In genomic region chr11:14642873-14643696, GRCh38 we compare ENCODE assay signal across 1 cellular context.
TF ChIP-seq lines count a peak whose summit lies in the region.

No MANE protein-coding gene starts in this region.

TF ChIP-seq in K562, 482 proteins besides CTCF, POLR2A, EP300 and RAD21 (continued from another document and continues in another):
- no peak for TF ChIP-seq ZKSCAN1 (IDR thresholded peaks at IDR 0.05; ENCODE audit: low read depth, low read length)
- no peak for TF ChIP-seq ARID3A (IDR thresholded peaks at IDR 0.05; ENCODE audit: borderline replicate concordance, low read depth, low read length)
- TF ChIP-seq L3MBTL2 (IDR thresholded peaks at IDR 0.05) = peak; percentile 98
- TF ChIP-seq ZNF436 (CRISPR knock-in tag; IDR thresholded peaks at IDR 0.05) = no peak
- no peak for TF ChIP-seq PHB (CRISPR knock-in tag; IDR thresholded peaks at IDR 0.05)
- peak; percentile 89 for TF ChIP-seq NR3C1 (CRISPR knock-in tag; IDR thresholded peaks at IDR 0.05)
- TF ChIP-seq ZNF395 (CRISPR knock-in tag; IDR thresholded peaks at IDR 0.05) = peak; percentile 85
- TF ChIP-seq ZNF431 (CRISPR knock-in tag; IDR thresholded peaks at IDR 0.05) = no peak
- no peak for TF ChIP-seq SRSF3 (IDR thresholded peaks at IDR 0.05; ENCODE audit: insufficient read depth, low read length)
- TF ChIP-seq ZNF764 (CRISPR knock-in tag; IDR thresholded peaks at IDR 0.05; ENCODE audit: low read depth) = no peak
- no peak for TF ChIP-seq ATF2 (CRISPR knock-in tag; IDR thresholded peaks at IDR 0.05)
- TF ChIP-seq THRA (IDR thresholded peaks at IDR 0.05) = no peak
- TF ChIP-seq ZNF445 (CRISPR knock-in tag; IDR thresholded peaks at IDR 0.05; ENCODE audit: low read depth) = no peak
- TF ChIP-seq TRIM24 (IDR thresholded peaks at IDR 0.05) = no peak
- no peak for TF ChIP-seq MBD1 (CRISPR knock-in tag; IDR thresholded peaks at IDR 0.05)
- no peak for TF ChIP-seq GTF3C2 (IDR thresholded peaks at IDR 0.05; ENCODE audit: borderline replicate concordance, extremely low read depth, insufficient read length)
- TF ChIP-seq U2AF1 (optimal IDR thresholded peaks at IDR 0.05; ENCODE audit: low read depth, low read length) = no peak
- TF ChIP-seq NCOA4 (IDR thresholded peaks at IDR 0.05; ENCODE audit: partially characterized antibody) = no peak
- no peak for TF ChIP-seq CBFA2T2 (conservative IDR thresholded peaks at IDR 0.05)
- TF ChIP-seq AFF1 (IDR thresholded peaks at IDR 0.05; ENCODE audit: low read depth in 1 of 2, partially characterized antibody in 2 of 2) = no peak
- TF ChIP-seq PHF21A (IDR thresholded peaks at IDR 0.05; ENCODE audit: borderline replicate concordance, low read depth) = no peak
- TF ChIP-seq NCOA6 (IDR thresholded peaks at IDR 0.05) = no peak
- no peak for TF ChIP-seq HNRNPUL1 (IDR thresholded peaks at IDR 0.05; ENCODE audit: low read length)
- no peak for TF ChIP-seq HDGF (IDR thresholded peaks at IDR 0.05)
- no peak for TF ChIP-seq CBX1 (IDR thresholded peaks at IDR 0.05; ENCODE audit: low read depth)
- no peak for TF ChIP-seq POU5F1 (IDR thresholded peaks at IDR 0.05; ENCODE audit: borderline replicate concordance, low read depth, low read length, partially characterized antibody)
- TF ChIP-seq ZNF511 (CRISPR knock-in tag; IDR thresholded peaks at IDR 0.05) = peak; percentile 60; the same call in 1 of the 2 replicates
- TF ChIP-seq NCOA1 (IDR thresholded peaks at IDR 0.05; ENCODE audit: low read depth) = no peak
- TF ChIP-seq ZNF668 (CRISPR knock-in tag; IDR thresholded peaks at IDR 0.05) = no peak
- no peak for TF ChIP-seq PCBP2 (IDR thresholded peaks at IDR 0.05; ENCODE audit: low read depth, low read length, poor library complexity, severe bottlenecking)
- TF ChIP-seq CTBP1 (IDR thresholded peaks at IDR 0.05; ENCODE audit: borderline replicate concordance) = no peak
- TF ChIP-seq IRF2 (CRISPR knock-in tag; IDR thresholded peaks at IDR 0.05) = no peak
- TF ChIP-seq SP1 (CRISPR knock-in tag; IDR thresholded peaks at IDR 0.05) = no peak
- TF ChIP-seq TCF7L2 (IDR thresholded peaks at IDR 0.05; ENCODE audit: low read depth, low read length) = no peak
- TF ChIP-seq NCOA2 (IDR thresholded peaks at IDR 0.05; ENCODE audit: partially characterized antibody in 2 of 2) = no peak
- no peak for TF ChIP-seq YBX1 (IDR thresholded peaks at IDR 0.05)
- no peak for TF ChIP-seq CBFA2T3 (IDR thresholded peaks at IDR 0.05)
- TF ChIP-seq STAT5B (CRISPR knock-in tag; IDR thresholded peaks at IDR 0.05) = no peak
- TF ChIP-seq RBBP5 (IDR thresholded peaks at IDR 0.05; ENCODE audit: borderline replicate concordance, insufficient read depth, low read length, poor library complexity, severe bottlenecking) = no peak
- TF ChIP-seq ZNF134 (CRISPR knock-in tag; conservative IDR thresholded peaks at IDR 0.05) = no peak
- TF ChIP-seq ATF3 (IDR thresholded peaks at IDR 0.05) = no peak
- 0 out of 2 replicates have a peak, but pooled peaks have one; percentile 45 for TF ChIP-seq ATF3 (CRISPR knock-in tag; conservative IDR thresholded peaks at IDR 0.05)
- TF ChIP-seq MCM2 (IDR thresholded peaks at IDR 0.05; ENCODE audit: low read depth) = no peak
- no peak for TF ChIP-seq ZHX1 (conservative IDR thresholded peaks at IDR 0.05; ENCODE audit: low read length)
- TF ChIP-seq ZNF253 (CRISPR knock-in tag; conservative IDR thresholded peaks at IDR 0.05) = no peak
- TF ChIP-seq KLF16 (IDR thresholded peaks at IDR 0.05) = no peak
- no peak for TF ChIP-seq PHTF2 (CRISPR knock-in tag; IDR thresholded peaks at IDR 0.05)
